8 cellular contexts compared by ENCODE assay signal in the genomic region with DNA sequence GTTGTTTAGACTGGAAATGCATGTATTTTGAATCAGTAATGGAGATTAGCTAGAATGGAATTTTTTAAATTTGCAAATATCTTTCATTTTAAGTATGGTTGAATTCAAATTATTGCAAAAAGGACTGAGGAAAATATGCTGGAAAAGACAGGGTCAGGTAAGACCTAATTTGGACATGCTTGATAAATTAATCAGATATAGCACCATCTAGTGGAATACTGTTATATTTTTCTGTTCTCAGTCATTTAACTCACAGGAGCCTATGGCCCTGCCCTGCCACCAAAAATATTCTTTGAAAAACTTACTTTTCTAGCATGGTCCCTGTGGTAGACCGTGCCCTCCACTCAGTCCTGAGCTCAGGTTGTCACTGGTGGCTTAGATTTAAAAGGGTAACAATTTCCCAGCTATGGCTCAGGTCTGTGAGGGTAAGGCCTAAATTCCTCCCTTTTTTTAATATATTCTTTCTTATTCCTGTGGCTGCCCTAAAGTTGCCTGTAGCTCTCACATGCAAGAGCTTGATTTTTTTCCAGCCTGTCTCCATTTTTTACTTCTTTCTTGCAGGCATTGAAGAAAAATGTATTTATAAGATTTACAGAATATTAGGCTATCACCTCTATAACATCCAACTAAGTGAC. TPM values are rescaled to one million over a fixed set of nuclear protein-coding genes. Genes with fewer than 3 reads are reported as not detected.
DNase-seq lines count a peak whose midpoint lies in the region; ATAC-seq lines count a peak whose summit lies in the region.

No MANE protein-coding gene starts in this region.

- intact Hi-C loops in activated CD4-positive, alpha-beta T cell treated with anti-CD3 and anti-CD28 coated beads, Interleukin-2, amount 10 ng/mL, durations not matched to agents 24 days and 14 days (cut with micrococcal nuclease), result loop anchor here (1.0 to 5.0 kb wide), 3 partner anchors 64 to 296 kb away; partner anchors contain the start of genes BEND6 and PRIM2
- intact Hi-C loops in activated T-helper 1 cell treated with anti-CD3 and anti-CD28 coated beads, Interleukin-12 subunit alpha, Interleukin-12 subunit beta, Interleukin-2, Interleukin-4 antibody, amounts not matched to agents 30 ng/mL and 10 ng/mL and 1 ng/mL, durations not matched to agents 14 hours and 24 hours and 36 hours (cut with micrococcal nuclease), result loop anchor here (1.0 to 2.0 kb wide), 4 partner anchors 66 to 312 kb away; partner anchors contain the start of genes BEND6 and PRIM2

- H3K4me3 Mint-ChIP-seq in memory B cell, result no peak overlapping the region
- H3K4me3 Mint-ChIP-seq in activated CD4-positive, alpha-beta T cell treated with anti-CD3 and anti-CD28 coated beads, Interleukin-2, amount 10 ng/mL, durations not matched to agents 24 days and 14 days, result no peak overlapping the region
- no peak overlapping the region for H3K4me3 Mint-ChIP-seq in activated T-helper 1 cell treated with anti-CD3 and anti-CD28 coated beads, Interleukin-12 subunit alpha, Interleukin-12 subunit beta, Interleukin-2, Interleukin-4 antibody, amounts not matched to agents 30 ng/mL and 10 ng/mL and 1 ng/mL, durations not matched to agents 14 hours and 24 hours and 36 hours

- H3K9me3 Mint-ChIP-seq in memory B cell, result peaks cover 14% of the 10 kb centered on the region
- H3K9me3 Mint-ChIP-seq in activated CD4-positive, alpha-beta T cell treated with anti-CD3 and anti-CD28 coated beads, Interleukin-2, amount 10 ng/mL, durations not matched to agents 24 days and 14 days, result peaks cover 20% of the 10 kb centered on the region
- peaks cover 18% of the 10 kb centered on the region for H3K9me3 Mint-ChIP-seq in activated T-helper 1 cell treated with anti-CD3 and anti-CD28 coated beads, Interleukin-12 subunit alpha, Interleukin-12 subunit beta, Interleukin-2, Interleukin-4 antibody, amounts not matched to agents 30 ng/mL and 10 ng/mL and 1 ng/mL, durations not matched to agents 14 hours and 24 hours and 36 hours

- peak; percentile 53 for DNase-seq in EL
- peak; percentile 65 for DNase-seq in KBM-7
- peak; percentile 86 for DNase-seq in OCI-M1 (lab: John Stamatoyannopoulos, UW)
- DNase-seq in dedifferentiated amniotic fluid mesenchymal stem cell (ENCODE audit: extremely low spot score), result peak; percentile 71
- peak in 1 of 2 donors; percentile 20 for DNase-seq in memory B cell (ENCODE audit: low spot score in 2 of 2)
- DNase-seq in activated CD4-positive, alpha-beta T cell treated with anti-CD3 and anti-CD28 coated beads, Interleukin-2, amount 10 ng/mL, durations not matched to agents 24 days and 14 days, result no peak
- no peak for DNase-seq in activated T-helper 1 cell treated with anti-CD3 and anti-CD28 coated beads, Interleukin-12 subunit alpha, Interleukin-12 subunit beta, Interleukin-2, Interleukin-4 antibody, amounts not matched to agents 30 ng/mL and 10 ng/mL and 1 ng/mL, durations not matched to agents 14 hours and 24 hours and 36 hours (ENCODE audit: low spot score)

- no peaks in the 10 kb centered on the region for H3K4me1 Mint-ChIP-seq in memory B cell
- H3K4me1 Mint-ChIP-seq in activated CD4-positive, alpha-beta T cell treated with anti-CD3 and anti-CD28 coated beads, Interleukin-2, amount 10 ng/mL, durations not matched to agents 24 days and 14 days, result no peaks in the 10 kb centered on the region
- H3K4me1 Mint-ChIP-seq in activated T-helper 1 cell treated with anti-CD3 and anti-CD28 coated beads, Interleukin-12 subunit alpha, Interleukin-12 subunit beta, Interleukin-2, Interleukin-4 antibody, amounts not matched to agents 30 ng/mL and 10 ng/mL and 1 ng/mL, durations not matched to agents 14 hours and 24 hours and 36 hours (ENCODE audit: low read depth), result no peaks in the 10 kb centered on the region

- H3K27me3 Mint-ChIP-seq in memory B cell, result peaks cover 3% of the 10 kb centered on the region
- H3K27me3 Mint-ChIP-seq in activated CD4-positive, alpha-beta T cell treated with anti-CD3 and anti-CD28 coated beads, Interleukin-2, amount 10 ng/mL, durations not matched to agents 24 days and 14 days, result peaks cover 19% of the 10 kb centered on the region
- H3K27me3 Mint-ChIP-seq in activated T-helper 1 cell treated with anti-CD3 and anti-CD28 coated beads, Interleukin-12 subunit alpha, Interleukin-12 subunit beta, Interleukin-2, Interleukin-4 antibody, amounts not matched to agents 30 ng/mL and 10 ng/mL and 1 ng/mL, durations not matched to agents 14 hours and 24 hours and 36 hours (ENCODE audit: insufficient read depth), result peaks cover 14% of the 10 kb centered on the region

- peaks cover 5% of the 10 kb centered on the region for H3K36me3 Mint-ChIP-seq in memory B cell
- no peaks in the 10 kb centered on the region for H3K36me3 Mint-ChIP-seq in activated CD4-positive, alpha-beta T cell treated with anti-CD3 and anti-CD28 coated beads, Interleukin-2, amount 10 ng/mL, durations not matched to agents 24 days and 14 days (ENCODE audit: low read depth)
- no peaks in the 10 kb centered on the region for H3K36me3 Mint-ChIP-seq in activated T-helper 1 cell treated with anti-CD3 and anti-CD28 coated beads, Interleukin-12 subunit alpha, Interleukin-12 subunit beta, Interleukin-2, Interleukin-4 antibody, amounts not matched to agents 30 ng/mL and 10 ng/mL and 1 ng/mL, durations not matched to agents 14 hours and 24 hours and 36 hours (ENCODE audit: low read depth)

- ATAC-seq in GM21423 (IDR thresholded peaks at IDR 0.05; ENCODE audit: unreplicated experiment) (peak; percentile 67), memory B cell (ENCODE audit: low read depth) (peak; percentile 59)

- no peak overlapping the region for H3K27ac Mint-ChIP-seq in memory B cell
- H3K27ac Mint-ChIP-seq in activated CD4-positive, alpha-beta T cell treated with anti-CD3 and anti-CD28 coated beads, Interleukin-2, amount 10 ng/mL, durations not matched to agents 24 days and 14 days, result no peak overlapping the region
- H3K27ac Mint-ChIP-seq in activated T-helper 1 cell treated with anti-CD3 and anti-CD28 coated beads, Interleukin-12 subunit alpha, Interleukin-12 subunit beta, Interleukin-2, Interleukin-4 antibody, amounts not matched to agents 30 ng/mL and 10 ng/mL and 1 ng/mL, durations not matched to agents 14 hours and 24 hours and 36 hours, result no peak overlapping the region

- in situ Hi-C loops in KBM-7 (cut with MboI; ENCODE audit: low pct_unique_long_range_greater_than_20kb, low sequenced_read_pairs), result no loop called here

RNA-seq across cellular contexts. Expression of gene KIAA1586, which starts 25.3 kb away (rescaled TPM):
- 13.3 and 16.0 TPM in 2 replicates for total RNA-seq in activated CD4-positive, alpha-beta T cell treated with anti-CD3 and anti-CD28 coated beads, Interleukin-2, amount 10 ng/mL, durations not matched to agents 24 days and 14 days
- 12.6 and 14.0 TPM in 2 replicates for total RNA-seq in activated T-helper 1 cell treated with anti-CD3 and anti-CD28 coated beads, Interleukin-12 subunit alpha, Interleukin-12 subunit beta, Interleukin-2, Interleukin-4 antibody, amounts not matched to agents 30 ng/mL and 10 ng/mL and 1 ng/mL, durations not matched to agents 14 hours and 24 hours and 36 hours

Comparison
In these comparisons a context has a peak if more than half of its experiments do, and no peak if none do; other contexts are left out.
1. DNase-seq: peak in EL (single experiment), KBM-7 (single experiment), OCI-M1 (single experiment) and dedifferentiated amniotic fluid mesenchymal stem cell (single experiment); none in activated CD4-positive, alpha-beta T cell treated with anti-CD3 and anti-CD28 coated beads, Interleukin-2, amount 10 ng/mL, durations not matched to agents 24 days and 14 days (single experiment) and activated T-helper 1 cell treated with anti-CD3 and anti-CD28 coated beads, Interleukin-12 subunit alpha, Interleukin-12 subunit beta, Interleukin-2, Interleukin-4 antibody, amounts not matched to agents 30 ng/mL and 10 ng/mL and 1 ng/mL, durations not matched to agents 14 hours and 24 hours and 36 hours (single experiment).